In genomic region chr14:50023671-50024490, GRCh38 we compare ENCODE assay signal across 11 cellular contexts.
A peak's percentile ranks its signal among the peaks of the same experiment; 100 is the strongest.
DNase-seq lines count a peak whose midpoint lies in the region; FAIRE-seq and TF ChIP-seq lines count a peak whose summit lies in the region.
"Had no signal": no experiment of that assay in that cellular context is flagged by ENCODE, and none has a peak within 500 bp of the region (broad histone marks: within the 10 kb centered on the region; RNA-seq: fewer than 3 reads in every experiment).

No MANE protein-coding gene starts in this region.

- peak; percentile 56 for FAIRE-seq in astrocyte (lab: Jason Lieb, UNC)

- H3K9me3 Mint-ChIP-seq in astrocyte (ENCODE audit: unreplicated experiment), result peaks cover 17% of the 10 kb centered on the region

- H3K27ac ChIP-seq in astrocyte (ENCODE audit: low read depth, low read length), result peak overlapping the region; percentile 78
- peak overlapping the region; percentile 46 to 62 for H3K27ac ChIP-seq in right atrium auricular region
- H3K27ac ChIP-seq in stomach smooth muscle (ENCODE audit: low read length), result peak overlapping the region; percentile 37

- no peak overlapping the region for H3K4me3 Mint-ChIP-seq in astrocyte (ENCODE audit: unreplicated experiment)

- H3K9ac ChIP-seq in astrocyte (ENCODE audit: low read length), result peak overlapping the region; percentile 70
- H3K9ac ChIP-seq in stomach smooth muscle (ENCODE audit: low read length in 2 of 2), result peak overlapping the region; percentile 21 to 31

- H3K36me3 ChIP-seq in astrocyte (ENCODE audit: insufficient read depth, low read length), result no peaks in the 10 kb centered on the region
- no peaks in the 10 kb centered on the region for H3K36me3 ChIP-seq in right atrium auricular region
- no peaks in the 10 kb centered on the region for H3K36me3 ChIP-seq in stomach smooth muscle (ENCODE audit: control insufficient read depth in 2 of 2, insufficient read depth in 2 of 2, low read length in 2 of 2)

- peak overlapping the region; percentile 57 for H2AFZ ChIP-seq in astrocyte (ENCODE audit: low read depth, low read length)

- H4K20me1 ChIP-seq in astrocyte (ENCODE audit: insufficient read depth, low read length), result no peaks in the 10 kb centered on the region

- TF ChIP-seq CTCF in astrocyte (IDR thresholded peaks at IDR 0.05; ENCODE audit: insufficient read depth, low read depth, low read length) (no peak), right atrium auricular region (IDR thresholded peaks at IDR 0.05) (no peak)

- H3K79me2 ChIP-seq in astrocyte (ENCODE audit: insufficient read depth, low read length), result no peaks in the 10 kb centered on the region

- H3K4me2 ChIP-seq in astrocyte (ENCODE audit: low read length), result peak overlapping the region; percentile 80

- H3K27ac Mint-ChIP-seq in astrocyte (ENCODE audit: unreplicated experiment), result no peak overlapping the region

- peaks cover 2% of the 10 kb centered on the region for H3K36me3 Mint-ChIP-seq in astrocyte (ENCODE audit: low read depth, unreplicated experiment)

- H3K27me3 Mint-ChIP-seq in astrocyte (ENCODE audit: low read depth, unreplicated experiment), result peaks cover 3% of the 10 kb centered on the region

- no peaks in the 10 kb centered on the region for H3K27me3 ChIP-seq in astrocyte (ENCODE audit: insufficient read depth, low read length)
- no peaks in the 10 kb centered on the region for H3K27me3 ChIP-seq in right atrium auricular region
- H3K27me3 ChIP-seq in stomach smooth muscle (ENCODE audit: control insufficient read depth in 1 of 2, insufficient read depth in 2 of 2, low read length in 2 of 2), result no peaks in the 10 kb centered on the region

- H3K4me3 ChIP-seq in astrocyte (ENCODE audit: insufficient read depth, low read depth, low read length) (peak overlapping the region; percentile 42), right atrium auricular region (no peak overlapping the region), stomach smooth muscle (ENCODE audit: low read length in 2 of 2) (peak overlapping the region; percentile 19 to 23)

- H3K9me3 ChIP-seq in astrocyte (ENCODE audit: insufficient read depth, low read depth, low read length) (peaks cover 5% of the 10 kb centered on the region), right atrium auricular region (peaks cover 4 to 21% of the 10 kb centered on the region in 2 donors), stomach smooth muscle (ENCODE audit: control insufficient read depth in 2 of 2, low read length in 2 of 2) (peaks cover 3 to 8% of the 10 kb centered on the region in 2 donors)

- H3K4me1 Mint-ChIP-seq in astrocyte (ENCODE audit: low read depth, unreplicated experiment), result peaks cover under 1% of the 10 kb centered on the region

- H3K4me1 ChIP-seq in astrocyte (ENCODE audit: insufficient read depth, low read length) (peaks cover 14% of the 10 kb centered on the region), right atrium auricular region (peaks cover 0 to 4% of the 10 kb centered on the region in 2 donors), stomach smooth muscle (ENCODE audit: control insufficient read depth, insufficient read depth, low read length) (peaks cover 12% of the 10 kb centered on the region)

- DNase-seq in GM04504 (ENCODE audit: low read depth), result peak; percentile 78
- DNase-seq in astrocyte (ENCODE audit: low read depth), result peak; percentile 89
- DNase-seq in right atrium auricular region (ENCODE audit: low spot score), result no peak
- no peak for DNase-seq in cerebellar cortex (ENCODE audit: low spot score)
- no peak for DNase-seq in activated CD4-positive, CD25-positive, alpha-beta regulatory T cell treated with anti-CD3 and anti-CD28 coated beads, Interleukin-2, amount 50 U/mL, for 72 hours
- no peak for DNase-seq in cerebellar nuclear complex (lab: John Stamatoyannopoulos, UW)
- no peak for DNase-seq in NCI-H2029 treated with DMSO at 0.1 percent for 48 hours (lab: John Stamatoyannopoulos, UW)
- DNase-seq: activated T-cell treated with anti-CD3 and anti-CD28 coated beads, Interleukin-2, amount 50 U/mL, for 72 hours; MM.1S; SW 1271 had no signal

Comparison
In these comparisons a context has a peak if more than half of its experiments do, and no peak if none do; other contexts are left out.
1. DNase-seq: peak in GM04504 (single experiment) and astrocyte (single experiment); none in right atrium auricular region (single experiment), cerebellar cortex (single experiment), activated CD4-positive, CD25-positive, alpha-beta regulatory T cell treated with anti-CD3 and anti-CD28 coated beads, Interleukin-2, amount 50 U/mL, for 72 hours (single experiment), cerebellar nuclear complex (0 of 2) and NCI-H2029 treated with DMSO at 0.1 percent for 48 hours (single experiment).
2. H3K4me3 ChIP-seq: peak in astrocyte (single experiment) and stomach smooth muscle (2 of 2); none in right atrium auricular region (0 of 2).
3. Peak in every context shown above with its lines, with median percentiles within 50 percentile points of each other: H3K27ac ChIP-seq.